ENCODE assay signal across 9 cellular contexts in the genomic region with DNA sequence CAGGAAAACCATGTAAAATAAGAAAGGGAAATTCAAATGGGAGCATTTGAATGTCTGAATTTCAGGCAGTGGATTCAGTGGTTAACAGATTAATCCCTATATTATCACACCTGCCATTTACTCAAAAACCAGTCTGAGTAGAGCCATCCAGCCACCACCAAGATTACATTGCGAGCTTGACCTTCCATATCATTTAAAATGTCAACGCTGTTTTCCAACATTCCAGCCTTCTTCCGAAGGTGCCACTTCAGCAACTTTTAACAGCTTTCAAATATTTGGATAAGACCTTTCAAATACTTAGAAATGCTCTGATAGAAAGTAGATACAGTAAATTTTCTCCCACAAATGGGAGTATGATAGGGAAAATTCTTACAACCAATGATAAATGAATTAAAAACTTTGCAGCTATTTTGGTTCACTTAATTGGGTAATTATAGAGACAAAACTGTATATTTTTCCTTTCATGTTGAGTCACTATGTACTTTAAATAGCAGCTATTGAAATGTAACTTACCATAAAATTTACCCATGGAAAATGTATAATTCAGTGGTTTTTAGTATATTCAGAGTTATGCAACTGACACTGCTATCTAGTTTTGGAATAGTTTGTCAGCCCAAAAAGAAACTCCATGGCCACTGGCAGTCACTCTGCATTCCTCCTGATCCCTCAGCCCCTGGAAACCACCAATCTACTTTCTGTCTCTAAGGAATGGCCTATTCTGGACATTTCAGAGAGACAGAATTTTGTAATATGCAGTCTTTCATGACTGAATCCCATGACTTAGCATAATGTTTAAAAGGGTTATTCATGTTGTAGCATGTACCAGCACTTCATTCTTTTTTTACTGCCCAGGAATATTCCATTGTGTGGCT. TPM values are rescaled to one million over a fixed set of nuclear protein-coding genes. Genes with fewer than 3 reads are reported as not detected.
DNase-seq lines count a peak whose midpoint lies in the region; ATAC-seq and FAIRE-seq lines count a peak whose summit lies in the region.
"Had no signal": no experiment of that assay in that cellular context is flagged by ENCODE, and none has a peak within 500 bp of the region (broad histone marks: within the 10 kb centered on the region; RNA-seq: fewer than 3 reads in every experiment).

No MANE protein-coding gene starts in this region.

- H3K9me3 ChIP-seq in subcutaneous abdominal adipose tissue (ENCODE audit: control insufficient read depth in 5 of 5, low read length in 5 of 5): no peaks in the 10 kb centered on the region

- H3K9ac ChIP-seq in subcutaneous abdominal adipose tissue (ENCODE audit: low read length in 5 of 5): no peak overlapping the region

- no peaks in the 10 kb centered on the region for H3K27me3 ChIP-seq in subcutaneous abdominal adipose tissue (ENCODE audit: control insufficient read depth in 5 of 5, insufficient read depth in 4 of 5, low read length in 5 of 5)

- POLR2A ChIA-PET in activated CD4-positive, alpha-beta memory T cell treated with anti-CD3 and anti-CD28 coated beads for 36 hours (lab: Charles Lee): interaction anchor here (0.6 kb wide), 1 partner anchor 57 kb away, joined by 3 read pairs; no protein-coding TSS in a partner anchor
- POLR2A ChIA-PET in activated CD4-positive, alpha-beta memory T cell treated with anti-CD3 and anti-CD28 coated beads, Interleukin-2, amount 10 ng/mL, durations not matched to agents 7 days and 5 days (lab: Charles Lee): interaction anchor here (1.8 to 3.7 kb wide), 2 partner anchors 10 to 15 kb away, joined by 4 to 18 read pairs; no protein-coding TSS in a partner anchor

- H3K4me3 Mint-ChIP-seq in activated CD4-positive, alpha-beta memory T cell treated with anti-CD3 and anti-CD28 coated beads for 36 hours: no peak overlapping the region
- no peak overlapping the region for H3K4me3 Mint-ChIP-seq in activated CD4-positive, alpha-beta memory T cell treated with anti-CD3 and anti-CD28 coated beads, Interleukin-2, amount 10 ng/mL, durations not matched to agents 7 days and 5 days
- no peak overlapping the region for H3K4me3 Mint-ChIP-seq in activated T-helper 2 cell treated with anti-CD3 and anti-CD28 coated beads, Interferon-gamma antibody, Interleukin-2, Interleukin-4, amounts not matched to agents 10 μg/mL and 5 μg/mL and 100 μg/mL, durations not matched to agents 14 hours and 24 hours and 36 hours (ENCODE audit: low read depth)

- CTCF ChIA-PET in activated CD4-positive, alpha-beta memory T cell treated with anti-CD3 and anti-CD28 coated beads for 36 hours (lab: Charles Lee): interaction anchor here (0.8 to 2.1 kb wide), 3 partner anchors 8 to 171 kb away, joined by 3 to 6 read pairs (median 5); no protein-coding TSS in a partner anchor
- CTCF ChIA-PET in activated CD4-positive, alpha-beta memory T cell treated with anti-CD3 and anti-CD28 coated beads, Interleukin-2, amount 10 ng/mL, durations not matched to agents 7 days and 5 days (lab: Charles Lee): interaction anchor here (0.7 to 1.9 kb wide), 6 partner anchors 8 to 583 kb away, joined by 3 to 7 read pairs (median 4); no protein-coding TSS in a partner anchor

- peaks cover 88% of the 10 kb centered on the region for H3K4me1 Mint-ChIP-seq in activated CD4-positive, alpha-beta memory T cell treated with anti-CD3 and anti-CD28 coated beads for 36 hours (ENCODE audit: low read depth)
- peaks cover 80% of the 10 kb centered on the region for H3K4me1 Mint-ChIP-seq in activated CD4-positive, alpha-beta memory T cell treated with anti-CD3 and anti-CD28 coated beads, Interleukin-2, amount 10 ng/mL, durations not matched to agents 7 days and 5 days
- peaks cover 71% of the 10 kb centered on the region for H3K4me1 Mint-ChIP-seq in activated T-helper 2 cell treated with anti-CD3 and anti-CD28 coated beads, Interferon-gamma antibody, Interleukin-2, Interleukin-4, amounts not matched to agents 10 μg/mL and 5 μg/mL and 100 μg/mL, durations not matched to agents 14 hours and 24 hours and 36 hours (ENCODE audit: low read depth)

- H3K9me3 Mint-ChIP-seq in activated CD4-positive, alpha-beta memory T cell treated with anti-CD3 and anti-CD28 coated beads for 36 hours: no peaks in the 10 kb centered on the region
- H3K9me3 Mint-ChIP-seq in activated CD4-positive, alpha-beta memory T cell treated with anti-CD3 and anti-CD28 coated beads, Interleukin-2, amount 10 ng/mL, durations not matched to agents 7 days and 5 days: no peaks in the 10 kb centered on the region
- no peaks in the 10 kb centered on the region for H3K9me3 Mint-ChIP-seq in activated T-helper 2 cell treated with anti-CD3 and anti-CD28 coated beads, Interferon-gamma antibody, Interleukin-2, Interleukin-4, amounts not matched to agents 10 μg/mL and 5 μg/mL and 100 μg/mL, durations not matched to agents 14 hours and 24 hours and 36 hours

- FAIRE-seq in HTR-8/SVneo (lab: Jason Lieb, UNC): no peak

- intact Hi-C loops in activated CD4-positive, alpha-beta memory T cell treated with anti-CD3 and anti-CD28 coated beads for 36 hours (cut with micrococcal nuclease): no loop called here
- intact Hi-C loops in activated T-helper 2 cell treated with anti-CD3 and anti-CD28 coated beads, Interferon-gamma antibody, Interleukin-2, Interleukin-4, amounts not matched to agents 10 μg/mL and 5 μg/mL and 100 μg/mL, durations not matched to agents 14 hours and 24 hours and 36 hours (cut with micrococcal nuclease): loop anchor here (10.0 kb wide), 2 partner anchors 337 to 667 kb away; no protein-coding TSS in a partner anchor
- intact Hi-C loops in Right ventricle myocardium superior (cut with DNase I): no loop called here

- peak overlapping the region; percentile 51 for H3K27ac ChIP-seq in subcutaneous abdominal adipose tissue (ENCODE audit: low read depth, low read length)

- H3K36me3 ChIP-seq in subcutaneous abdominal adipose tissue (ENCODE audit: control insufficient read depth in 5 of 5, insufficient read depth in 5 of 5, low read length in 5 of 5): peaks cover 0 to 5% (median 0%) of the 10 kb centered on the region in 5 donors

- peak; percentile 48 for ATAC-seq in Right ventricle myocardium superior (ENCODE audit: poor library complexity)
- ATAC-seq in GM18867 (IDR thresholded peaks at IDR 0.05; ENCODE audit: unreplicated experiment): no peak

- H3K36me3 Mint-ChIP-seq in activated CD4-positive, alpha-beta memory T cell treated with anti-CD3 and anti-CD28 coated beads for 36 hours: peaks cover 32% of the 10 kb centered on the region
- peaks cover 55% of the 10 kb centered on the region for H3K36me3 Mint-ChIP-seq in activated CD4-positive, alpha-beta memory T cell treated with anti-CD3 and anti-CD28 coated beads, Interleukin-2, amount 10 ng/mL, durations not matched to agents 7 days and 5 days (ENCODE audit: low read depth)
- peaks cover 55% of the 10 kb centered on the region for H3K36me3 Mint-ChIP-seq in activated T-helper 2 cell treated with anti-CD3 and anti-CD28 coated beads, Interferon-gamma antibody, Interleukin-2, Interleukin-4, amounts not matched to agents 10 μg/mL and 5 μg/mL and 100 μg/mL, durations not matched to agents 14 hours and 24 hours and 36 hours (ENCODE audit: low read depth)

- H3K4me1 ChIP-seq in subcutaneous abdominal adipose tissue (ENCODE audit: control insufficient read depth in 5 of 5, insufficient read depth in 5 of 5, low read length in 5 of 5): peaks cover 0 to 29% (median 27%) of the 10 kb centered on the region in 5 donors

- peak overlapping the region; percentile 84 for H3K27ac Mint-ChIP-seq in activated CD4-positive, alpha-beta memory T cell treated with anti-CD3 and anti-CD28 coated beads for 36 hours
- no peak overlapping the region for H3K27ac Mint-ChIP-seq in activated CD4-positive, alpha-beta memory T cell treated with anti-CD3 and anti-CD28 coated beads, Interleukin-2, amount 10 ng/mL, durations not matched to agents 7 days and 5 days
- H3K27ac Mint-ChIP-seq in activated T-helper 2 cell treated with anti-CD3 and anti-CD28 coated beads, Interferon-gamma antibody, Interleukin-2, Interleukin-4, amounts not matched to agents 10 μg/mL and 5 μg/mL and 100 μg/mL, durations not matched to agents 14 hours and 24 hours and 36 hours: peak overlapping the region; percentile 52

- DNase-seq in activated CD4-positive, alpha-beta memory T cell treated with anti-CD3 and anti-CD28 coated beads for 36 hours: no peak
- DNase-seq in activated CD4-positive, alpha-beta memory T cell treated with anti-CD3 and anti-CD28 coated beads, Interleukin-2, amount 10 ng/mL, durations not matched to agents 7 days and 5 days: no peak
- DNase-seq in activated T-helper 2 cell treated with anti-CD3 and anti-CD28 coated beads, Interferon-gamma antibody, Interleukin-2, Interleukin-4, amounts not matched to agents 10 μg/mL and 5 μg/mL and 100 μg/mL, durations not matched to agents 14 hours and 24 hours and 36 hours (ENCODE audit: low spot score): no peak
- DNase-seq in Right ventricle myocardium superior (no peak), HTR-8/SVneo (ENCODE audit: insufficient read length, low spot score) (no peak), amniotic stem cell (lab: John Stamatoyannopoulos, UW) (no peak)
- DNase-seq: NCI-H2171 had no signal

- no peak overlapping the region for H3K4me3 ChIP-seq in subcutaneous abdominal adipose tissue (ENCODE audit: low read depth in 1 of 5, low read length in 5 of 5)

- no peaks in the 10 kb centered on the region for H3K27me3 Mint-ChIP-seq in activated CD4-positive, alpha-beta memory T cell treated with anti-CD3 and anti-CD28 coated beads for 36 hours
- no peaks in the 10 kb centered on the region for H3K27me3 Mint-ChIP-seq in activated CD4-positive, alpha-beta memory T cell treated with anti-CD3 and anti-CD28 coated beads, Interleukin-2, amount 10 ng/mL, durations not matched to agents 7 days and 5 days
- no peaks in the 10 kb centered on the region for H3K27me3 Mint-ChIP-seq in activated T-helper 2 cell treated with anti-CD3 and anti-CD28 coated beads, Interferon-gamma antibody, Interleukin-2, Interleukin-4, amounts not matched to agents 10 μg/mL and 5 μg/mL and 100 μg/mL, durations not matched to agents 14 hours and 24 hours and 36 hours (ENCODE audit: low read depth)

RNA-seq across cellular contexts. Expression of a gene that starts 21.6 kb away (rescaled TPM):
- 100 to 1,000 TPM; 255 to 256 TPM for total RNA-seq in activated CD4-positive, alpha-beta memory T cell treated with anti-CD3 and anti-CD28 coated beads for 36 hours
- 100 to 1,000 TPM; 225 to 228 TPM for total RNA-seq in activated CD4-positive, alpha-beta memory T cell treated with anti-CD3 and anti-CD28 coated beads, Interleukin-2, amount 10 ng/mL, durations not matched to agents 7 days and 5 days
- total RNA-seq in activated T-helper 2 cell treated with anti-CD3 and anti-CD28 coated beads, Interferon-gamma antibody, Interleukin-2, Interleukin-4, amounts not matched to agents 10 μg/mL and 5 μg/mL and 100 μg/mL, durations not matched to agents 14 hours and 24 hours and 36 hours: 204 and 206 TPM in 2 replicates
- total RNA-seq in Right ventricle myocardium superior: 197 TPM
